ENCODE assay signal across 8 cellular contexts in the genomic region with DNA sequence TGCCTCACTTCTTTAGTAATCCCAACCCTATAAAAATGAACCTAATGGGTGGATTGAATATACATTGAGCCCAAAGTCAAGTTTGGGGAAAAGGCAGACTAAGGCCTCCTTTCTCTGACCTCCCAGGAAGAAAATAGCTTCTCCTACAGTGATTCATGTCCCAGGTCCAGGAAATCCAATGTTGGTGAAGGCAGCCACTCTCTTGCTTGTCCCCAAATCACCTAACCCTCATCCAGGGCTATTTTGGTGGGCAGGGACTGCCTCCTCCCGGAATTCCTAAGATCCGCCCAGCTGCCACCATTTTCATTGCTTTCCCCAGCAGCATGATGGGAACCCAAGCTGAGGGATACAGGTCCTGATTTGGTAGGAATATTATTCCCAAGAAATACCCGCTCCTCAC. TPM values are rescaled to one million over a fixed set of nuclear protein-coding genes. Genes with fewer than 3 reads are reported as not detected.
"Had no signal": no experiment of that assay in that cellular context is flagged by ENCODE, and none has a peak within 500 bp of the region (broad histone marks: within the 10 kb centered on the region; RNA-seq: fewer than 3 reads in every experiment).

No MANE protein-coding gene starts in this region.

- H3K4me3 ChIP-seq: GM23338 had no signal

- ATAC-seq: GM23338, HepG2 had no signal

- H3K4me2 ChIP-seq: GM23338 had no signal

- DNase-seq: H9, HCEC 1CT had no signal

- H2AFZ ChIP-seq: GM23338 had no signal

- H3K27ac ChIP-seq: HL-60 had no signal

RNA-seq across cellular contexts. Expression of gene MYOG, which starts 8.4 kb away (rescaled TPM):
- total RNA-seq: GM23338, H1, H9, HepG2, HT1080 had no signal
- polyA plus RNA-seq: GM23338, H1, HepG2, IgD-negative memory B cell had no signal

RNA-seq across cellular contexts. Expression of gene ADORA1, which starts 50.2 kb away (rescaled TPM):
- polyA plus RNA-seq: HepG2, IgD-negative memory B cell had no signal

RNA-seq across cellular contexts. Expression of gene PPFIA4, which starts 51.1 kb away (rescaled TPM):
- total RNA-seq: HepG2 had no signal
- polyA plus RNA-seq: IgD-negative memory B cell had no signal
